Comparison of ENCODE assay signal across 10 cellular contexts in the genomic region with DNA sequence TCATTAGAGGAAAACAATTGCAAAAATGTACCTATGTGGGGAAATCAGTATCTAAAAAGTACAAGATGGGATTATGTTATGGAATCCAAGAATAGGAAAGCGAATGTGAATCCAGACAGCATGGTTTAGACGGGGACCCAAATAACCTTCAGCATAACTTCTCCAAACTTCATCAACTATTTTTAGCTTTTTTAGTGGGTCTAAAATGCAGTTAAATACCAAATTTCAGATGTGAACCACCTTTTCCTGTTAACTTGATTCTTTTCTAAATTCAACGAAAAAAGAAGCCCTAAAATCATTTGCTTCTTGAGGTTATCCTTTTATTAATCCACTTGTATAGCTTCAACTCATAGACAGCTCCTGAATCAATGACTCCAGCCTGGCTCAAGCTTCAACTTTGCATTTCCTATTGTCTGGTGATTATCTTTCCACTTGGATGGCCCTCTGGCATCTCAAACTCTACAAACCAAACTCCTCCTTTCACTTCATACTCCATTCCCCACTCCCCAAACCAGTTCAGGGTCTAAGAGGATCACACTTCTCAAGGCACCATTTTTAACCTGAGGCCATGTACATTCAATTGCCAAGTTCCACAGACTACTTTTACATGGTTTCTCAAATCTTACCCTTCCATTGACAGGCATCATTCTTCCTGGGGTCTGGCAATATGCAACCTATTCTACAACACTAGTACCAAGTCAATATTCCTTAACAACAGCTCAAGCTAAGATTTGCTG. TPM values are rescaled to one million over a fixed set of nuclear protein-coding genes. Genes with fewer than 3 reads are reported as not detected.
A peak's percentile ranks its signal among the peaks of the same experiment; 100 is the strongest.
DNase-seq lines count a peak whose midpoint lies in the region; ATAC-seq and TF ChIP-seq lines count a peak whose summit lies in the region.
"Had no signal": no experiment of that assay in that cellular context is flagged by ENCODE, and none has a peak within 500 bp of the region (broad histone marks: within the 10 kb centered on the region; RNA-seq: fewer than 3 reads in every experiment).

No MANE protein-coding gene starts in this region.

- H3K27ac Mint-ChIP-seq in type B pancreatic cell: peak overlapping the region; percentile 93
- H3K27ac Mint-ChIP-seq: activated naive CD8-positive, alpha-beta T cell had no signal

- WGBS in mesodermal cell (ENCODE audit: insufficient coverage in 2 of 2), 2 experiments: 62 to 93% methylated on average over 1 to 2 of the region's 3 CpGs

- no peak for ATAC-seq in GM18502 (IDR thresholded peaks at IDR 0.05; ENCODE audit: poor library complexity, unreplicated experiment)
- ATAC-seq in HG03354 (IDR thresholded peaks at IDR 0.05; ENCODE audit: poor library complexity, severe bottlenecking, unreplicated experiment): no peak

- no peak for TF ChIP-seq CTCF in type B pancreatic cell (conservative IDR thresholded peaks at IDR 0.05)

- H3K27ac ChIP-seq in mesodermal cell (ENCODE audit: low read depth, low read length, severe bottlenecking): peak overlapping the region; percentile 64

- peaks cover 84% of the 10 kb centered on the region for H3K4me1 ChIP-seq in mesodermal cell (ENCODE audit: control insufficient read depth, insufficient read depth, low read length, poor library complexity, severe bottlenecking)

- DNase-seq in M059J (ENCODE audit: low read depth) (peak; percentile 75), ecto neural progenitor cell (ENCODE audit: low spot score) (peak; percentile 61), type B pancreatic cell (ENCODE audit: extremely low spot score, unreplicated experiment) (no peak), dermis blood vessel endothelial cell (no peak), 8988T (no peak)
- DNase-seq: NCI-H1930 had no signal

- H3K36me3 ChIP-seq in mesodermal cell (ENCODE audit: control insufficient read depth, insufficient read depth, low read length): peaks cover 43% of the 10 kb centered on the region

- H3K27me3 Mint-ChIP-seq in type B pancreatic cell: no peaks in the 10 kb centered on the region

- no peak overlapping the region for H3K4me3 ChIP-seq in mesodermal cell (ENCODE audit: extremely low read depth, insufficient read depth, low read length, poor library complexity, severe bottlenecking)

- H3K4me3 Mint-ChIP-seq in type B pancreatic cell: peak overlapping the region; percentile 77
- H3K4me3 Mint-ChIP-seq: activated naive CD8-positive, alpha-beta T cell had no signal

- peaks cover 86% of the 10 kb centered on the region for H3K4me1 Mint-ChIP-seq in type B pancreatic cell (ENCODE audit: unreplicated experiment)

- H3K36me3 Mint-ChIP-seq in type B pancreatic cell: peaks cover 19% of the 10 kb centered on the region

- no peaks in the 10 kb centered on the region for H3K9me3 Mint-ChIP-seq in type B pancreatic cell

- no peaks in the 10 kb centered on the region for H3K9me3 ChIP-seq in mesodermal cell (ENCODE audit: control insufficient read depth, low read length)

RNA-seq across cellular contexts. Expression of a gene that starts 7.4 kb away (rescaled TPM):
- 127 and 146 TPM in 2 replicates for total RNA-seq in M059J (2014; rRNA removed; shearing (Covaris generic))
- 154 TPM for polyA plus RNA-seq in mesodermal cell (2013, experiment 1 of 2)
- polyA plus RNA-seq in mesodermal cell (2013, experiment 2 of 2): 155 TPM
- total RNA-seq in type B pancreatic cell (ENCODE audit: low replicate concordance) (83.3 and 104 TPM in 2 replicates), dermis blood vessel endothelial cell (32.4 and 50.5 TPM in 2 replicates)

RNA-seq across cellular contexts. Expression of a gene that starts 57.1 kb away (rescaled TPM):
- 231 and 297 TPM in 2 replicates for total RNA-seq in M059J (2014; rRNA removed; shearing (Covaris generic))
- 333 TPM for polyA plus RNA-seq in mesodermal cell (2013, experiment 1 of 2)
- polyA plus RNA-seq in mesodermal cell (2013, experiment 2 of 2): 316 TPM
- 206 and 279 TPM in 2 replicates for total RNA-seq in type B pancreatic cell (ENCODE audit: low replicate concordance)
- total RNA-seq in dermis blood vessel endothelial cell: 226 and 230 TPM in 2 replicates

Comparison
In these comparisons a context has a peak if more than half of its experiments do, and no peak if none do; other contexts are left out.
1. DNase-seq: peak in M059J (single experiment) and ecto neural progenitor cell (single experiment); none in type B pancreatic cell (single experiment), dermis blood vessel endothelial cell (single experiment) and 8988T (single experiment).